Comparison of ENCODE assay signal across 24 cellular contexts in genomic region chr4:7652906-7653305, GRCh38.
A peak's percentile ranks its signal among the peaks of the same experiment; 100 is the strongest.
DNase-seq lines count a peak whose midpoint lies in the region; ATAC-seq and TF ChIP-seq lines count a peak whose summit lies in the region.
"Had no signal": no experiment of that assay in that cellular context is flagged by ENCODE, and none has a peak within 500 bp of the region (broad histone marks: within the 10 kb centered on the region; RNA-seq: fewer than 3 reads in every experiment).

No MANE protein-coding gene starts in this region.

- H3K9me3 ChIP-seq in heart right ventricle (no peaks in the 10 kb centered on the region), mesenchymal stem cell (ENCODE audit: control insufficient read depth, low read length) (no peaks in the 10 kb centered on the region), tibial nerve (no peaks in the 10 kb centered on the region)
- H3K9me3 ChIP-seq: left ventricle myocardium inferior, SJSA1, thyroid gland had no signal

- peak overlapping the region; percentile 93 to 99 for H2BK12ac ChIP-seq in mesenchymal stem cell (ENCODE audit: low read length in 2 of 2)

- no peak for TF ChIP-seq POLR2A in tibial nerve (IDR thresholded peaks at IDR 0.05)

- H3K4me2 ChIP-seq in mesenchymal stem cell (ENCODE audit: low read length, poor library complexity, severe bottlenecking) = no peak overlapping the region

- peak overlapping the region; percentile 50 for H2BK120ac ChIP-seq in mesenchymal stem cell (ENCODE audit: low read depth, low read length)

- no peaks in the 10 kb centered on the region for H3K79me1 ChIP-seq in mesenchymal stem cell (replicated peaks; ENCODE audit: low read length, poor library complexity, severe bottlenecking)

- H2AFZ ChIP-seq in mesenchymal stem cell (ENCODE audit: low read depth, low read length) = no peak overlapping the region

- H3K27me3 ChIP-seq in heart right ventricle = peaks cover 0 to 48% (median 34%) of the 10 kb centered on the region in 7 donors
- peaks cover 0 to 6% of the 10 kb centered on the region in 2 experiments for H3K27me3 ChIP-seq in mesenchymal stem cell (ENCODE audit: control insufficient read depth in 1 of 2, insufficient read depth in 1 of 2, low read length in 2 of 2)
- no peaks in the 10 kb centered on the region for H3K27me3 ChIP-seq in tibial nerve
- H3K27me3 ChIP-seq: cardiac muscle cell, thyroid gland had no signal

- peak overlapping the region; percentile 97 for H4K8ac ChIP-seq in mesenchymal stem cell (ENCODE audit: low read length)

- intact Hi-C loops in Right ventricle myocardium superior (cut with DNase I) (no loop called here), heart right ventricle (cut with DNase I) (no loop called here)

- H2BK5ac ChIP-seq in mesenchymal stem cell (ENCODE audit: low read depth, low read length, poor library complexity, severe bottlenecking) = peak overlapping the region; percentile 22

- no peak overlapping the region for H3K23ac ChIP-seq in mesenchymal stem cell (ENCODE audit: low read length in 2 of 2)

- H3K4me3 ChIP-seq in heart right ventricle = peak overlapping the region in 1 of 10 donors; percentile 23
- H3K4me3 ChIP-seq in mesenchymal stem cell (ENCODE audit: insufficient read depth in 1 of 2, low read depth in 1 of 2, low read length in 2 of 2) = no peak overlapping the region
- no peak overlapping the region for H3K4me3 ChIP-seq in tibial nerve
- H3K4me3 ChIP-seq: cardiac muscle cell, left ventricle myocardium inferior, SJSA1, skin epidermis, thyroid gland had no signal

- peak overlapping the region; percentile 78 to 96 for H3K4ac ChIP-seq in mesenchymal stem cell (ENCODE audit: low read depth in 1 of 2, low read length in 2 of 2)

- TF ChIP-seq EP300 in tibial nerve (IDR thresholded peaks at IDR 0.05) = no peak

- peak overlapping the region in 1 of 10 donors; percentile 76 for H3K27ac ChIP-seq in heart right ventricle
- peak overlapping the region; percentile 53 for H3K27ac ChIP-seq in mesenchymal stem cell (ENCODE audit: low read length, poor library complexity, severe bottlenecking)
- H3K27ac ChIP-seq in tibial nerve = peak overlapping the region; percentile 47 to 85 (median 70)
- H3K27ac ChIP-seq: cardiac muscle cell, left ventricle myocardium inferior, SJSA1 had no signal

- ATAC-seq in Right ventricle myocardium superior (ENCODE audit: poor library complexity) (no peak), heart right ventricle (no peak)
- ATAC-seq: activated T-helper 17 cell treated with anti-CD3 and anti-CD28 coated beads, Interleukin-2, amount 50 U/mL, for 72 hours; naive thymus-derived CD4-positive, alpha-beta T cell had no signal

- H3K36me3 ChIP-seq in heart right ventricle (no peaks in the 10 kb centered on the region), mesenchymal stem cell (ENCODE audit: control insufficient read depth in 1 of 2, insufficient read depth in 2 of 2, low read depth in 1 of 2, low read length in 2 of 2) (peaks cover 0 to 3% of the 10 kb centered on the region in 2 experiments), tibial nerve (no peaks in the 10 kb centered on the region)
- H3K36me3 ChIP-seq: cardiac muscle cell, left ventricle myocardium inferior, SJSA1, thyroid gland had no signal

- 86 to 92% methylated on average over 3 of the region's 3 CpGs for WGBS in heart right ventricle, 2 donors
- WGBS in mesenchymal stem cell = 33% methylated on average over 2 of the region's 3 CpGs
- 59 to 64% methylated on average over 3 of the region's 3 CpGs for WGBS in tibial nerve, 2 donors

- peak overlapping the region; percentile 53 for H2AK5ac ChIP-seq in mesenchymal stem cell (ENCODE audit: low read length, severe bottlenecking)

- H3K4me1 ChIP-seq in heart right ventricle (peaks cover 0 to 66% (median 0%) of the 10 kb centered on the region in 9 donors), mesenchymal stem cell (ENCODE audit: control insufficient read depth, insufficient read depth, low read depth, low read length) (peaks cover 80% of the 10 kb centered on the region), tibial nerve (peaks cover 0 to 87% (median 21%) of the 10 kb centered on the region in 4 donors)
- H3K4me1 ChIP-seq: left ventricle myocardium inferior had no signal

- peak overlapping the region; percentile 68 to 93 for H3K18ac ChIP-seq in mesenchymal stem cell (ENCODE audit: low read depth in 1 of 2, low read length in 2 of 2)

- H4K91ac ChIP-seq in mesenchymal stem cell (ENCODE audit: low read length) = peak overlapping the region; percentile 97

- no peak overlapping the region for H2BK15ac ChIP-seq in mesenchymal stem cell (ENCODE audit: low read depth, poor library complexity, severe bottlenecking)

- TF ChIP-seq CTCF in heart right ventricle (IDR thresholded peaks at IDR 0.05) (no peak), tibial nerve (IDR thresholded peaks at IDR 0.05) (no peak)

- no peak overlapping the region for H3K9ac ChIP-seq in mesenchymal stem cell (ENCODE audit: low read length)

- H3K14ac ChIP-seq in mesenchymal stem cell (ENCODE audit: low read length in 2 of 2) = peak overlapping the region in 1 of 2 experiments; percentile 76

- peak; percentile 15 for DNase-seq in Right ventricle myocardium superior
- DNase-seq in heart right ventricle = no peak
- DNase-seq in RPMI7951 (ENCODE audit: low read depth) = peak; percentile 64
- no peak for DNase-seq in mesenchymal stem cell
- no peak for DNase-seq in tibial nerve (ENCODE audit: low spot score in 2 of 2)
- no peak for DNase-seq in anterior cingulate cortex (lab: John Stamatoyannopoulos, UW)
- no peak for DNase-seq in DMS153 treated with DMSO at 0.1 percent for 48 hours (lab: John Stamatoyannopoulos, UW; ENCODE audit: unreplicated experiment)
- DNase-seq: activated B cell treated with CpG ODN at 0.5 μM for 24 hours; COR-L47; DMS79; endodermal cell; glutamatergic neuron; H9; KG1; left ventricle myocardium inferior; naive thymus-derived CD4-positive, alpha-beta T cell; NCI-H1092 treated with DMSO at 0.1 percent for 48 hours; NCI-H1694 treated with DMSO at 0.1 percent for 48 hours; stimulated activated naive CD4-positive, alpha-beta T cell treated with Interleukin-2 at 50 U/mL for 16 hours had no signal

Comparison
In these comparisons a context has a peak if more than half of its experiments do, and no peak if none do; other contexts are left out.
1. DNase-seq: peak in Right ventricle myocardium superior (single experiment) and RPMI7951 (single experiment); none in heart right ventricle (0 of 2), mesenchymal stem cell (single experiment), tibial nerve (0 of 2), anterior cingulate cortex (0 of 58) and DMS153 treated with DMSO at 0.1 percent for 48 hours (single experiment).